ENCODE assay signal across 18 cellular contexts in genomic region chr4:140367738-140368137, GRCh38. TPM values are rescaled to one million over a fixed set of nuclear protein-coding genes. Genes with fewer than 3 reads are reported as not detected.
DNase-seq lines count a peak whose midpoint lies in the region; ATAC-seq, FAIRE-seq and TF ChIP-seq lines count a peak whose summit lies in the region.
"Had no signal": no experiment of that assay in that cellular context is flagged by ENCODE, and none has a peak within 500 bp of the region (broad histone marks: within the 10 kb centered on the region; RNA-seq: fewer than 3 reads in every experiment).

No MANE protein-coding gene starts in this region.

- H3K14ac ChIP-seq in mesenchymal stem cell (ENCODE audit: low read length in 2 of 2) = no peak overlapping the region

- H4K91ac ChIP-seq in mesenchymal stem cell (ENCODE audit: low read length) = no peak overlapping the region

- no peaks in the 10 kb centered on the region for H3K36me3 Mint-ChIP-seq in activated CD8-positive, alpha-beta T cell treated with anti-CD3 and anti-CD28 coated beads for 36 hours (ENCODE audit: low read depth)

- peak overlapping the region; percentile 43 for H3K27ac ChIP-seq in mesenchymal stem cell (ENCODE audit: low read length, poor library complexity, severe bottlenecking)

- H2AK5ac ChIP-seq in mesenchymal stem cell (ENCODE audit: low read length, severe bottlenecking) = no peak overlapping the region

- ATAC-seq in activated CD8-positive, alpha-beta T cell treated with anti-CD3 and anti-CD28 coated beads for 36 hours = no peak
- ATAC-seq in esophagus mucosa = no peak
- ATAC-seq: HepG2; naive thymus-derived CD4-positive, alpha-beta T cell; Right ventricle myocardium inferior had no signal

- H3K27ac Mint-ChIP-seq in activated CD8-positive, alpha-beta T cell treated with anti-CD3 and anti-CD28 coated beads for 36 hours = no peak overlapping the region
- H3K27ac Mint-ChIP-seq: naive thymus-derived CD4-positive, alpha-beta T cell had no signal

- H3K27me3 ChIP-seq in mesenchymal stem cell (ENCODE audit: control insufficient read depth in 1 of 2, insufficient read depth in 1 of 2, low read length in 2 of 2) = no peaks in the 10 kb centered on the region

- no peak overlapping the region for H2BK5ac ChIP-seq in mesenchymal stem cell (ENCODE audit: low read depth, low read length, poor library complexity, severe bottlenecking)

- 81% methylated on average over 2 of the region's 2 CpGs for WGBS in mesenchymal stem cell

- TF ChIP-seq CTCF in cardiac fibroblast (IDR thresholded peaks at IDR 0.05; ENCODE audit: low read depth, low read length) = no peak
- no peak for TF ChIP-seq CTCF in activated CD8-positive, alpha-beta T cell treated with anti-CD3 and anti-CD28 coated beads for 36 hours (IDR thresholded peaks at IDR 0.05)

- no peak overlapping the region for H2BK120ac ChIP-seq in mesenchymal stem cell (ENCODE audit: low read depth, low read length)

- peaks cover 2% of the 10 kb centered on the region for H3K4me1 ChIP-seq in mesenchymal stem cell (ENCODE audit: control insufficient read depth, insufficient read depth, low read depth, low read length)

- H3K79me1 ChIP-seq in mesenchymal stem cell (replicated peaks; ENCODE audit: low read length, poor library complexity, severe bottlenecking) = no peaks in the 10 kb centered on the region

- H3K18ac ChIP-seq in mesenchymal stem cell (ENCODE audit: low read depth in 1 of 2, low read length in 2 of 2) = no peak overlapping the region

- peaks cover 7% of the 10 kb centered on the region for H3K4me1 Mint-ChIP-seq in activated CD8-positive, alpha-beta T cell treated with anti-CD3 and anti-CD28 coated beads for 36 hours (ENCODE audit: low read depth)

- H3K23ac ChIP-seq in mesenchymal stem cell (ENCODE audit: low read length in 2 of 2) = no peak overlapping the region

- H2BK12ac ChIP-seq in mesenchymal stem cell (ENCODE audit: low read length in 2 of 2) = no peak overlapping the region

- intact Hi-C loops in activated CD8-positive, alpha-beta T cell treated with anti-CD3 and anti-CD28 coated beads for 36 hours (cut with micrococcal nuclease) = no loop called here

- FAIRE-seq in GM12891 (lab: Jason Lieb, UNC) = no peak
- FAIRE-seq: HepG2 had no signal

- no peak overlapping the region for H2BK15ac ChIP-seq in mesenchymal stem cell (ENCODE audit: low read depth, poor library complexity, severe bottlenecking)

- no peak for TF ChIP-seq POLR2A in GM12891 (IDR thresholded peaks at IDR 0.05; ENCODE audit: low read depth, low read length)

- H3K4me2 ChIP-seq in mesenchymal stem cell (ENCODE audit: low read length, poor library complexity, severe bottlenecking) = no peak overlapping the region

- H3K36me3 ChIP-seq in mesenchymal stem cell (ENCODE audit: control insufficient read depth in 1 of 2, insufficient read depth in 2 of 2, low read depth in 1 of 2, low read length in 2 of 2) = no peaks in the 10 kb centered on the region

- DNase-seq in EH (ENCODE audit: low read depth) (peak; percentile 36), M059J (ENCODE audit: low read depth) (peak; percentile 79), cardiac fibroblast (ENCODE audit: low read depth in 2 of 2) (peak; percentile 10 to 66), mesenchymal stem cell (no peak), GM12891 (ENCODE audit: insufficient read length, low spot score) (no peak), T-helper 2 cell (no peak)
- no peak for DNase-seq in activated CD8-positive, alpha-beta T cell treated with anti-CD3 and anti-CD28 coated beads for 36 hours
- DNase-seq: activated CD4-positive, CD25-positive, alpha-beta regulatory T cell treated with anti-CD3 and anti-CD28 coated beads, Interleukin-2, amount 50 U/mL, for 72 hours; activated gamma-delta T cell; DND-41; GOT3; naive thymus-derived CD4-positive, alpha-beta T cell; NCI-H774; substantia nigra had no signal

- CTCF ChIA-PET in activated CD8-positive, alpha-beta T cell treated with anti-CD3 and anti-CD28 coated beads for 36 hours (lab: Charles Lee) = interaction anchor here (0.7 to 3.0 kb wide), 6 partner anchors 8 to 242 kb away, joined by 3 to 23 read pairs (median 4); partner anchors contain the start of genes CLGN and ELMOD2

- H3K9me3 ChIP-seq in mesenchymal stem cell (ENCODE audit: control insufficient read depth, low read length) = no peaks in the 10 kb centered on the region

- H3K4ac ChIP-seq in mesenchymal stem cell (ENCODE audit: low read depth in 1 of 2, low read length in 2 of 2) = no peak overlapping the region

- H4K8ac ChIP-seq in mesenchymal stem cell (ENCODE audit: low read length) = no peak overlapping the region

- no peaks in the 10 kb centered on the region for H3K9me3 Mint-ChIP-seq in activated CD8-positive, alpha-beta T cell treated with anti-CD3 and anti-CD28 coated beads for 36 hours
- H3K9me3 Mint-ChIP-seq: naive thymus-derived CD4-positive, alpha-beta T cell had no signal

- H2AFZ ChIP-seq in mesenchymal stem cell (ENCODE audit: low read depth, low read length) = no peak overlapping the region

- H3K27me3 Mint-ChIP-seq in activated CD8-positive, alpha-beta T cell treated with anti-CD3 and anti-CD28 coated beads for 36 hours = no peaks in the 10 kb centered on the region

- POLR2A ChIA-PET in activated CD8-positive, alpha-beta T cell treated with anti-CD3 and anti-CD28 coated beads for 36 hours (lab: Charles Lee) = no interaction called here

- no peak overlapping the region for H3K4me3 ChIP-seq in cardiac fibroblast (replicated peaks in 1 of 2; ENCODE audit: low read depth in 2 of 2, low read length in 2 of 2)
- H3K4me3 ChIP-seq in mesenchymal stem cell (ENCODE audit: insufficient read depth in 1 of 2, low read depth in 1 of 2, low read length in 2 of 2) = no peak overlapping the region
- H3K4me3 ChIP-seq: lung had no signal

- peak overlapping the region; percentile 35 for H3K9ac ChIP-seq in mesenchymal stem cell (ENCODE audit: low read length)

- H3K4me3 Mint-ChIP-seq in activated CD8-positive, alpha-beta T cell treated with anti-CD3 and anti-CD28 coated beads for 36 hours = no peak overlapping the region
- H3K4me3 Mint-ChIP-seq: naive thymus-derived CD4-positive, alpha-beta T cell had no signal

TF ChIP-seq in GM12891, 5 proteins besides CTCF, POLR2A, EP300 and RAD21:
- TF ChIP-seq SPI1 (IDR thresholded peaks at IDR 0.05; ENCODE audit: low read depth, low read length) = no peak
- TF ChIP-seq PAX5 (IDR thresholded peaks at IDR 0.05; ENCODE audit: insufficient read depth, low read length, severe bottlenecking) = no peak
- no peak for TF ChIP-seq TAF1 (IDR thresholded peaks at IDR 0.05; ENCODE audit: low read depth, low read length)

RNA-seq across cellular contexts. Expression of gene SCOC, which starts 5.7 kb away (rescaled TPM):
- 47.5 and 83.0 TPM in 2 replicates for total RNA-seq in M059J (2014; rRNA removed; shearing (Covaris generic))
- polyA plus RNA-seq in mesenchymal stem cell (2013, experiment 1 of 2) = 32.6 TPM
- polyA plus RNA-seq in mesenchymal stem cell (2013, experiment 2 of 2) = 33.8 TPM
- polyA plus RNA-seq in GM12891 (2012; ENCODE audit: low read depth, missing spikeins) = 28.7 TPM
- total RNA-seq in activated CD8-positive, alpha-beta T cell treated with anti-CD3 and anti-CD28 coated beads for 36 hours = 10 to 100 TPM; 44.6 to 44.7 TPM
- total RNA-seq in esophagus mucosa = 30.3 TPM

RNA-seq across cellular contexts. Expression of gene CLGN, which starts 59.7 kb away (rescaled TPM):
- total RNA-seq in M059J (2014; rRNA removed; shearing (Covaris generic)) = 3.8 and 7.4 TPM in 2 replicates
- 2.6 TPM for polyA plus RNA-seq in mesenchymal stem cell (2013, experiment 1 of 2)
- 2.6 TPM for polyA plus RNA-seq in mesenchymal stem cell (2013, experiment 2 of 2)
- polyA plus RNA-seq in GM12891 (2012; ENCODE audit: low read depth, missing spikeins) = 0.19 TPM
- under 1 TPM; 0.23 to 0.31 TPM for total RNA-seq in activated CD8-positive, alpha-beta T cell treated with anti-CD3 and anti-CD28 coated beads for 36 hours
- total RNA-seq in esophagus mucosa = 1.2 TPM

Comparison
In these comparisons a context has a peak if more than half of its experiments do, and no peak if none do; other contexts are left out.
1. DNase-seq: peak in EH (single experiment), M059J (single experiment) and cardiac fibroblast (2 of 2); none in mesenchymal stem cell (single experiment), GM12891 (single experiment), activated CD8-positive, alpha-beta T cell treated with anti-CD3 and anti-CD28 coated beads for 36 hours (single experiment) and T-helper 2 cell (0 of 5).